Comparison of ENCODE assay signal across 26 cellular contexts in genomic region chr3:158700559-158700958, GRCh38. TPM values are rescaled to one million over a fixed set of nuclear protein-coding genes. Genes with fewer than 3 reads are reported as not detected.
DNase-seq lines count a peak whose midpoint lies in the region; ATAC-seq and TF ChIP-seq lines count a peak whose summit lies in the region.
"Had no signal": no experiment of that assay in that cellular context is flagged by ENCODE, and none has a peak within 500 bp of the region (broad histone marks: within the 10 kb centered on the region; RNA-seq: fewer than 3 reads in every experiment).

No MANE protein-coding gene starts in this region.

- H3K9me3 ChIP-seq in MG63 = no peaks in the 10 kb centered on the region
- H3K9me3 ChIP-seq in Panc1 (ENCODE audit: control insufficient read depth, insufficient read depth, low read depth, low read length) = no peaks in the 10 kb centered on the region
- no peaks in the 10 kb centered on the region for H3K9me3 ChIP-seq in osteoblast (ENCODE audit: low read depth, low read length)
- H3K9me3 ChIP-seq: lower lobe of right lung, suprapubic skin, vagina had no signal

- H3K27me3 ChIP-seq in MG63 = no peaks in the 10 kb centered on the region
- no peaks in the 10 kb centered on the region for H3K27me3 ChIP-seq in Panc1 (ENCODE audit: control insufficient read depth, insufficient read depth, low read length)
- H3K27me3 ChIP-seq in osteoblast (ENCODE audit: insufficient read depth, low read length) = no peaks in the 10 kb centered on the region
- H3K27me3 ChIP-seq: foreskin keratinocyte, neural progenitor cell, suprapubic skin, vagina had no signal

- no peaks in the 10 kb centered on the region for H3K9me3 Mint-ChIP-seq in chondrocyte (ENCODE audit: low read depth)
- H3K9me3 Mint-ChIP-seq: activated CD8-positive, alpha-beta T cell treated with anti-CD3 and anti-CD28 coated beads for 36 hours; CD8-positive, alpha-beta memory T cell; immature natural killer cell; neural progenitor cell; stimulated activated effector memory CD8-positive, alpha-beta T cell treated with anti-CD3 and anti-CD28 coated beads, Interleukin-12 subunit alpha, Interleukin-12 subunit beta, amount 100 ng/mL, for 72 hours had no signal

- ATAC-seq in Panc1 = no peak
- ATAC-seq: activated CD4-positive, CD25-positive, alpha-beta regulatory T cell treated with anti-CD3 and anti-CD28 coated beads, Interleukin-2, amount 50 U/mL, for 24 hours; activated CD8-positive, alpha-beta T cell treated with anti-CD3 and anti-CD28 coated beads for 36 hours; foreskin keratinocyte; HCT116; stimulated activated effector memory CD8-positive, alpha-beta T cell treated with anti-CD3 and anti-CD28 coated beads, Interleukin-12 subunit alpha, Interleukin-12 subunit beta, amount 100 ng/mL, for 72 hours had no signal

- peaks cover 15% of the 10 kb centered on the region for H3K4me1 ChIP-seq in Panc1 (ENCODE audit: control insufficient read depth, insufficient read depth, low read length)
- H3K4me1 ChIP-seq in osteoblast (ENCODE audit: insufficient read depth, low read length) = peaks cover 46% of the 10 kb centered on the region
- H3K4me1 ChIP-seq: neural progenitor cell, vagina had no signal

- H3K36me3 Mint-ChIP-seq in chondrocyte (ENCODE audit: low read depth) = peaks cover 2% of the 10 kb centered on the region

- H3K27me3 Mint-ChIP-seq in chondrocyte (ENCODE audit: low read depth) = no peaks in the 10 kb centered on the region
- H3K27me3 Mint-ChIP-seq: activated CD8-positive, alpha-beta T cell treated with anti-CD3 and anti-CD28 coated beads for 36 hours; CD8-positive, alpha-beta memory T cell; progenitor cell of endocrine pancreas had no signal

- no TSS peak for BruUV-seq in Panc1 (replicated peaks; lab: Mats Ljungman, UMichigan)

- peak; percentile 59 for DNase-seq in MG63
- no peak for DNase-seq in Panc1 (ENCODE audit: low read depth, low spot score)
- DNase-seq in chondrocyte (ENCODE audit: low spot score) = no peak
- DNase-seq in osteoblast (ENCODE audit: insufficient read length, low spot score, missing footprints) = no peak
- DNase-seq in effector CD8-positive, alpha-beta T cell (lab: John Stamatoyannopoulos, UW) = no peak
- DNase-seq in NCI-H1930 (lab: John Stamatoyannopoulos, UW) = no peak
- DNase-seq in C1 segment of cervical spinal cord (lab: John Stamatoyannopoulos, UW) = no peak
- DNase-seq: activated CD8-positive, alpha-beta T cell treated with anti-CD3 and anti-CD28 coated beads for 36 hours; AML-193; amniotic stem cell; CD8-positive, alpha-beta memory T cell; DMS53; foreskin keratinocyte; immature natural killer cell; Kasumi-1; lower lobe of right lung; NCI-H1092 treated with DMSO at 0.1 percent for 48 hours; NCI-H524; stimulated activated CD4-positive, alpha-beta T cell treated with anti-CD3 and anti-CD28 coated beads, Interleukin-2, amount 100 ng/mL, for 24 hours had no signal

- no peak overlapping the region for H2AFZ ChIP-seq in osteoblast (ENCODE audit: low read length)
- H2AFZ ChIP-seq: neural progenitor cell had no signal

- TF ChIP-seq CTCF in Panc1 (IDR thresholded peaks at IDR 0.05) = no peak
- TF ChIP-seq CTCF in chondrocyte (IDR thresholded peaks at IDR 0.05) = no peak
- TF ChIP-seq CTCF in osteoblast (IDR thresholded peaks at IDR 0.05; ENCODE audit: extremely low read depth, low read depth, low read length) = no peak

- peak overlapping the region; percentile 64; the same call in 1 of the 2 replicates for H3K27ac ChIP-seq in Panc1 (ENCODE audit: low read length)
- H3K27ac ChIP-seq in osteoblast (ENCODE audit: low read depth, low read length) = peak overlapping the region; percentile 95
- H3K27ac ChIP-seq: foreskin keratinocyte, lower lobe of right lung, neural progenitor cell, suprapubic skin, vagina had no signal

- H3K27ac Mint-ChIP-seq in chondrocyte (ENCODE audit: unreplicated experiment) = peak overlapping the region; percentile 3
- H3K27ac Mint-ChIP-seq: activated CD8-positive, alpha-beta T cell treated with anti-CD3 and anti-CD28 coated beads for 36 hours; immature natural killer cell; neural progenitor cell; progenitor cell of endocrine pancreas; stimulated activated effector memory CD8-positive, alpha-beta T cell treated with anti-CD3 and anti-CD28 coated beads, Interleukin-12 subunit alpha, Interleukin-12 subunit beta, amount 100 ng/mL, for 72 hours had no signal

- no peak overlapping the region for H3K4me2 ChIP-seq in osteoblast (ENCODE audit: insufficient read depth, low read length)
- H3K4me2 ChIP-seq: neural progenitor cell had no signal

- in situ Hi-C loops in Panc1 (cut with HindIII; ENCODE audit: low pct_unique_long_range_greater_than_20kb, low sequenced_read_pairs) = no loop called here

- no peaks in the 10 kb centered on the region for H4K20me1 ChIP-seq in osteoblast (ENCODE audit: insufficient read depth, low read length)

- no peak overlapping the region for H3K4me3 Mint-ChIP-seq in chondrocyte (ENCODE audit: unreplicated experiment)
- H3K4me3 Mint-ChIP-seq: activated CD8-positive, alpha-beta T cell treated with anti-CD3 and anti-CD28 coated beads for 36 hours; CD8-positive, alpha-beta memory T cell; immature natural killer cell; neural progenitor cell; stimulated activated effector memory CD8-positive, alpha-beta T cell treated with anti-CD3 and anti-CD28 coated beads, Interleukin-12 subunit alpha, Interleukin-12 subunit beta, amount 100 ng/mL, for 72 hours had no signal

- peaks cover 4% of the 10 kb centered on the region for H3K79me2 ChIP-seq in osteoblast (ENCODE audit: insufficient read depth, low read length)

- H3K36me3 ChIP-seq in MG63 = peaks cover 40% of the 10 kb centered on the region
- no peaks in the 10 kb centered on the region; the same call in 1 of the 2 replicates for H3K36me3 ChIP-seq in Panc1 (ENCODE audit: control insufficient read depth, insufficient read depth, low read length)
- H3K36me3 ChIP-seq in osteoblast (ENCODE audit: insufficient read depth, low read length) = peaks cover 14% of the 10 kb centered on the region
- H3K36me3 ChIP-seq: neural progenitor cell, suprapubic skin, vagina had no signal

- intact Hi-C loops in Panc1 (cut with micrococcal nuclease; ENCODE audit: unreplicated experiment) = no loop called here

- H3K4me3 ChIP-seq in MG63 (no peak overlapping the region), Panc1 (ENCODE audit: low read depth in 2 of 2, low read length in 2 of 2) (no peak overlapping the region), osteoblast (ENCODE audit: insufficient read depth, low read length) (no peak overlapping the region)
- H3K4me3 ChIP-seq: lower lobe of right lung, neural progenitor cell, suprapubic skin, vagina had no signal

- CTCF ChIA-PET in Panc1 (lab: Charles Lee) = no interaction called here

- POLR2A ChIA-PET in Panc1 (lab: Charles Lee) = interaction anchor here (0.5 kb wide), 1 partner anchor 21 kb away, joined by 3 read pairs; no protein-coding TSS in a partner anchor

- H3K4me1 Mint-ChIP-seq in chondrocyte (ENCODE audit: low read depth) = peaks cover 34% of the 10 kb centered on the region
- H3K4me1 Mint-ChIP-seq: neural progenitor cell; stimulated activated effector memory CD8-positive, alpha-beta T cell treated with anti-CD3 and anti-CD28 coated beads, Interleukin-12 subunit alpha, Interleukin-12 subunit beta, amount 100 ng/mL, for 72 hours had no signal

RNA-seq across cellular contexts. Expression of gene LXN, which starts 28.1 kb away (rescaled TPM):
- not detected in 2 replicates for total RNA-seq in MG63 (2014; rRNA removed; shearing (Covaris generic); ENCODE audit: low replicate concordance)
- total RNA-seq in Panc1 (2021; ENCODE audit: unreplicated experiment) = 301 TPM
- 312 TPM for polyA plus RNA-seq in Panc1 (2012; ENCODE audit: insufficient read length)
- total RNA-seq in chondrocyte = 3.3 to 6.3 TPM (median 3.4 TPM) in 3 replicates
- total RNA-seq in osteoblast = 96.9 and 114 TPM in 2 replicates

RNA-seq across cellular contexts. Expression of gene RARRES1, which starts 31.7 kb away (rescaled TPM):
- total RNA-seq in MG63 (2014; rRNA removed; shearing (Covaris generic); ENCODE audit: low replicate concordance) = not detected in 2 replicates
- total RNA-seq in Panc1 (2021; ENCODE audit: unreplicated experiment) (1.3 TPM), chondrocyte (0.95 to 1.3 TPM (median 0.99 TPM) in 3 replicates), osteoblast (13.6 and 19.5 TPM in 2 replicates)
- 0.46 TPM for polyA plus RNA-seq in Panc1 (2012; ENCODE audit: insufficient read length)
- total RNA-seq: activated CD8-positive, alpha-beta T cell treated with anti-CD3 and anti-CD28 coated beads for 36 hours; CD8-positive, alpha-beta memory T cell; foreskin keratinocyte had no signal
- polyA plus RNA-seq: CD8-positive, alpha-beta memory T cell; immature natural killer cell had no signal

RNA-seq across cellular contexts. Expression of gene GFM1, which starts 56.2 kb away (rescaled TPM):
- 60.3 and 98.4 TPM in 2 replicates for total RNA-seq in MG63 (2014; rRNA removed; shearing (Covaris generic); ENCODE audit: low replicate concordance)
- total RNA-seq in Panc1 (2021; ENCODE audit: unreplicated experiment) = 59.3 TPM
- polyA plus RNA-seq in Panc1 (2012; ENCODE audit: insufficient read length) = 22.7 TPM
- 28.8 to 48.8 TPM (median 34.1 TPM) in 3 replicates for total RNA-seq in chondrocyte
- total RNA-seq in osteoblast = 46.9 and 52.5 TPM in 2 replicates

Comparison
In these comparisons a context has a peak if more than half of its experiments do, and no peak if none do; other contexts are left out.
1. RNA of gene LXN, which starts 28.1 kb away (total RNA-seq): 301 TPM in Panc1 (single experiment) and 96.9 to 114 TPM in osteoblast; 3.3 to 6.3 TPM in chondrocyte and not detected in MG63; every median in the first group is over 10 times any median in the second.